In genomic region chr19:2727640-2727944, GRCh38 we compare ENCODE assay signal across 10 cellular contexts. TPM values are rescaled to one million over a fixed set of nuclear protein-coding genes. Genes with fewer than 3 reads are reported as not detected.
DNase-seq lines count a peak whose midpoint lies in the region.
"Had no signal": no experiment of that assay in that cellular context is flagged by ENCODE, and none has a peak within 500 bp of the region (broad histone marks: within the 10 kb centered on the region; RNA-seq: fewer than 3 reads in every experiment).

No MANE protein-coding gene starts in this region.

- no peak overlapping the region for H2BK15ac ChIP-seq in neuronal stem cell (ENCODE audit: low read length)

- H3K14ac ChIP-seq in neuronal stem cell (ENCODE audit: low read length), result peak overlapping the region; percentile 75

- H3K4ac ChIP-seq in neuronal stem cell (ENCODE audit: low read length), result no peak overlapping the region

- H3K4me2 ChIP-seq in neuronal stem cell (ENCODE audit: insufficient read depth, low read length, poor library complexity, severe bottlenecking), result no peak overlapping the region

- H3K4me1 ChIP-seq in neuronal stem cell (ENCODE audit: control insufficient read depth in 2 of 2, insufficient read depth in 1 of 2, low read depth in 1 of 2, low read length in 2 of 2), result peaks cover 0 to 10% of the 10 kb centered on the region in 2 donors

- H2AFZ ChIP-seq in neuronal stem cell (ENCODE audit: low read length), result no peak overlapping the region

- H2BK120ac ChIP-seq in neuronal stem cell (ENCODE audit: low read depth, low read length), result no peak overlapping the region

- DNase-seq in NCI-H2227 (lab: John Stamatoyannopoulos, UW; ENCODE audit: unreplicated experiment), result peak; percentile 30
- no peak for DNase-seq in NCI-H2227 treated with DMSO at 0.1 percent for 48 hours (lab: John Stamatoyannopoulos, UW)
- peak; percentile 63 for DNase-seq in NCI-H69 (lab: John Stamatoyannopoulos, UW)
- no peak for DNase-seq in neuronal stem cell (ENCODE audit: low spot score)
- no peak for DNase-seq in stimulated activated CD4-positive, alpha-beta T cell treated with anti-CD3 and anti-CD28 coated beads, Interleukin-4, amount 100 ng/mL, for 4 hours
- DNase-seq in NCI-H82 (lab: John Stamatoyannopoulos, UW), result no peak
- DNase-seq: caudate nucleus; NCI-H1092; NK-92 treated with Interleukin-12 subunit alpha and Interleukin-12 subunit beta, amount 100 ng/mL, for 24 hours; T-helper 17 cell had no signal

- H3K23ac ChIP-seq in neuronal stem cell (ENCODE audit: low read depth, low read length, poor library complexity), result peak overlapping the region; percentile 89

- H3K18ac ChIP-seq in neuronal stem cell (ENCODE audit: low read length), result peak overlapping the region; percentile 80

- peaks cover 0 to 32% (median 5%) of the 10 kb centered on the region in 3 experiments for H3K27me3 ChIP-seq in neuronal stem cell (ENCODE audit: control insufficient read depth in 3 of 3, insufficient read depth in 3 of 3, low read depth in 1 of 3, low read length in 3 of 3)

- H4K91ac ChIP-seq in neuronal stem cell (ENCODE audit: low read depth, low read length, poor library complexity), result no peak overlapping the region

- H2BK12ac ChIP-seq in neuronal stem cell (ENCODE audit: low read length), result peak overlapping the region; percentile 58

- WGBS in neuronal stem cell (ENCODE audit: extremely low coverage in 2 of 2, insufficient read length in 2 of 2, insufficient replicate concordance in 1 of 2), 2 donors, result no CpG with 5 or more reads among the region's 16 CpGs

- no peak overlapping the region for H3K9ac ChIP-seq in neuronal stem cell (ENCODE audit: low read depth, low read length, poor library complexity)

- H3K36me3 ChIP-seq in neuronal stem cell (replicated peaks in 1 of 2; ENCODE audit: control insufficient read depth in 2 of 2, insufficient read depth in 2 of 2, low read length in 2 of 2), result peaks cover 0 to 7% of the 10 kb centered on the region in 2 donors

- no peak overlapping the region for H4K8ac ChIP-seq in neuronal stem cell (ENCODE audit: low read depth, low read length)

- no peak overlapping the region for H2BK5ac ChIP-seq in neuronal stem cell (ENCODE audit: low read length)

- no peak overlapping the region for H2AK5ac ChIP-seq in neuronal stem cell (ENCODE audit: low read depth, low read length)

- H3K9me3 ChIP-seq in neuronal stem cell (replicated peaks in 1 of 2; ENCODE audit: control insufficient read depth in 2 of 2, insufficient read depth in 1 of 2, low read depth in 1 of 2, low read length in 2 of 2), result peaks cover 0 to 1% of the 10 kb centered on the region in 2 donors

- no peak overlapping the region for H3K27ac ChIP-seq in neuronal stem cell (replicated peaks; ENCODE audit: low read length)

- no peak overlapping the region for H3K4me3 ChIP-seq in neuronal stem cell (ENCODE audit: low read length in 2 of 2)

- no peaks in the 10 kb centered on the region for H3K79me1 ChIP-seq in neuronal stem cell (ENCODE audit: low read depth, low read length)

RNA-seq across cellular contexts. Expression of gene DIRAS1, which starts 6.4 kb away (rescaled TPM):
- 3.1 TPM for polyA plus RNA-seq in neuronal stem cell (2013, experiment 1 of 2)
- 3.5 TPM for polyA plus RNA-seq in neuronal stem cell (2013, experiment 2 of 2)

RNA-seq across cellular contexts. Expression of gene SLC39A3, which starts 12.2 kb away (rescaled TPM):
- 19.0 TPM for polyA plus RNA-seq in neuronal stem cell (2013, experiment 1 of 2)
- polyA plus RNA-seq in neuronal stem cell (2013, experiment 2 of 2), result 19.4 TPM

RNA-seq across cellular contexts. Expression of gene GNG7, which starts 25.1 kb away (rescaled TPM):
- polyA plus RNA-seq in neuronal stem cell (2013, experiment 1 of 2), result 7.9 TPM
- 8.1 TPM for polyA plus RNA-seq in neuronal stem cell (2013, experiment 2 of 2)

RNA-seq across cellular contexts. Expression of gene SGTA, which starts 55.5 kb away (rescaled TPM):
- 73.5 TPM for polyA plus RNA-seq in neuronal stem cell (2013, experiment 1 of 2)
- 71.9 TPM for polyA plus RNA-seq in neuronal stem cell (2013, experiment 2 of 2)

RNA-seq across cellular contexts. Expression of gene THOP1, which starts 57.7 kb away (rescaled TPM):
- 82.0 TPM for polyA plus RNA-seq in neuronal stem cell (2013, experiment 1 of 2)
- polyA plus RNA-seq in neuronal stem cell (2013, experiment 2 of 2), result 74.8 TPM

Comparison
In these comparisons a context has a peak if more than half of its experiments do, and no peak if none do; other contexts are left out.
1. DNase-seq: peak in NCI-H2227 (single experiment) and NCI-H69 (single experiment); none in NCI-H2227 treated with DMSO at 0.1 percent for 48 hours (single experiment), neuronal stem cell (single experiment), stimulated activated CD4-positive, alpha-beta T cell treated with anti-CD3 and anti-CD28 coated beads, Interleukin-4, amount 100 ng/mL, for 4 hours (0 of 2) and NCI-H82 (single experiment).